ENCODE assay signal across 8 cellular contexts in genomic region chr14:89616425-89617141, GRCh38.
DNase-seq lines count a peak whose midpoint lies in the region; ATAC-seq and TF ChIP-seq lines count a peak whose summit lies in the region.

No MANE protein-coding gene starts in this region.

- no peaks in the 10 kb centered on the region for H3K36me3 ChIP-seq in CD8-positive, alpha-beta memory T cell (ENCODE audit: insufficient read depth, low read length)
- no peaks in the 10 kb centered on the region for H3K36me3 ChIP-seq in thoracic aorta

- DNase-seq in CD8-positive, alpha-beta memory T cell, result peak; percentile 46 to 80 (median 70)
- DNase-seq in activated CD4-positive, alpha-beta T cell treated with anti-CD3 and anti-CD28 coated beads, Interleukin-2, amount 50 U/mL, for 1 hour, result peak; percentile 34
- DNase-seq in thoracic aorta (ENCODE audit: low spot score), result no peak
- DNase-seq in RWPE1 (ENCODE audit: low spot score), result no peak

- CTCF ChIA-PET in CD8-positive, alpha-beta memory T cell (lab: Charles Lee), result interaction anchor here (0.7 to 1.5 kb wide), 2 partner anchors 18 to 104 kb away, joined by 3 read pairs; no protein-coding TSS in a partner anchor
- CTCF ChIA-PET in RWPE1 (lab: Yijun Ruan, JAX), result no interaction called here

- H3K27ac ChIP-seq in CD8-positive, alpha-beta memory T cell (ENCODE audit: low read depth, low read length), result peak overlapping the region; percentile 88
- H3K27ac ChIP-seq in thoracic aorta, result peak overlapping the region in 1 of 2 donors; percentile 29
- H3K27ac ChIP-seq in RWPE1, result no peak overlapping the region

- no peaks in the 10 kb centered on the region for H3K9me3 Mint-ChIP-seq in CD8-positive, alpha-beta memory T cell

- H3K4me3 Mint-ChIP-seq in CD8-positive, alpha-beta memory T cell, result peak overlapping the region; percentile 94 to 98 (median 96)

- peaks cover 73 to 85% (median 81%) of the 10 kb centered on the region in 3 donors for H3K4me1 Mint-ChIP-seq in CD8-positive, alpha-beta memory T cell

- peak overlapping the region; percentile 82 to 99 (median 94) for H3K27ac Mint-ChIP-seq in CD8-positive, alpha-beta memory T cell

- ATAC-seq in GM18907 (IDR thresholded peaks at IDR 0.05; ENCODE audit: unreplicated experiment), result peak; percentile 42
- ATAC-seq in HG03103 (IDR thresholded peaks at IDR 0.05; ENCODE audit: low read depth, unreplicated experiment), result peak; percentile 29
- no peak for ATAC-seq in thoracic aorta (ENCODE audit: insufficient number of reproducible peaks, low FRiP score, low read depth)
- ATAC-seq in esophagus mucosa, result no peak

- H3K27me3 Mint-ChIP-seq in CD8-positive, alpha-beta memory T cell, result no peaks in the 10 kb centered on the region

- POLR2A ChIA-PET in CD8-positive, alpha-beta memory T cell (lab: Charles Lee), result no interaction called here
- POLR2A ChIA-PET in RWPE1 (lab: Yijun Ruan, JAX; ENCODE audit: low non-redundant PET), result no interaction called here

- peak overlapping the region; percentile 82 for H3K4me3 ChIP-seq in CD8-positive, alpha-beta memory T cell (ENCODE audit: low read length)
- H3K4me3 ChIP-seq in iPS-11a (ENCODE audit: low read depth, low read length), result peak overlapping the region; percentile 13
- peak overlapping the region; percentile 84 for H3K4me3 ChIP-seq in thoracic aorta

- no peaks in the 10 kb centered on the region for H3K9me3 ChIP-seq in CD8-positive, alpha-beta memory T cell (ENCODE audit: low read length)
- no peaks in the 10 kb centered on the region for H3K9me3 ChIP-seq in thoracic aorta

- H3K27me3 ChIP-seq in CD8-positive, alpha-beta memory T cell (ENCODE audit: insufficient read depth, low read length, poor library complexity, severe bottlenecking), result no peaks in the 10 kb centered on the region
- no peaks in the 10 kb centered on the region for H3K27me3 ChIP-seq in thoracic aorta (replicated peaks; ENCODE audit: insufficient read depth)

- H3K36me3 Mint-ChIP-seq in CD8-positive, alpha-beta memory T cell, result peaks cover 0 to 29% (median 3%) of the 10 kb centered on the region in 3 donors

- H3K4me1 ChIP-seq in CD8-positive, alpha-beta memory T cell (ENCODE audit: insufficient read depth, low read length), result peaks cover 62% of the 10 kb centered on the region
- peaks cover 14 to 47% of the 10 kb centered on the region in 2 donors for H3K4me1 ChIP-seq in thoracic aorta (ENCODE audit: control insufficient read depth in 1 of 2, low read depth in 2 of 2)

- TF ChIP-seq CTCF in thoracic aorta (IDR thresholded peaks at IDR 0.05) (no peak), RWPE1 (conservative IDR thresholded peaks at IDR 0.05; ENCODE audit: low read depth) (no peak)

Comparison
In these comparisons a context has a peak if more than half of its experiments do, and no peak if none do; other contexts are left out.
1. DNase-seq: peak in CD8-positive, alpha-beta memory T cell (5 of 5) and activated CD4-positive, alpha-beta T cell treated with anti-CD3 and anti-CD28 coated beads, Interleukin-2, amount 50 U/mL, for 1 hour (single experiment); none in thoracic aorta (single experiment) and RWPE1 (single experiment).
2. H3K4me3 ChIP-seq: peak in every context shown above with its lines; median percentile 84 in thoracic aorta; 82 in CD8-positive, alpha-beta memory T cell; 13 in iPS-11a.
3. ATAC-seq: peak in GM18907 (single experiment) and HG03103 (single experiment); none in thoracic aorta (single experiment) and esophagus mucosa (single experiment).